ENCODE assay signal across 31 cellular contexts in genomic region chr3:24497942-24498341, GRCh38. TPM values are rescaled to one million over a fixed set of nuclear protein-coding genes. Genes with fewer than 3 reads are reported as not detected.
"Had no signal": no experiment of that assay in that cellular context is flagged by ENCODE, and none has a peak within 500 bp of the region (broad histone marks: within the 10 kb centered on the region; RNA-seq: fewer than 3 reads in every experiment).

No MANE protein-coding gene starts in this region.

- H3K9me3 ChIP-seq: left lung, lower lobe of right lung, neutrophil, right atrium auricular region, suprapubic skin, thoracic aorta, tibial artery, upper lobe of right lung had no signal

- H2AFZ ChIP-seq: neural progenitor cell, parathyroid adenoma had no signal

- FAIRE-seq: islet of Langerhans, kidney, urothelium cell line had no signal

- H3K9me3 Mint-ChIP-seq: nephron; neural progenitor cell; stimulated activated naive B cell treated with anti-CD40 and anti-IgM and Interleukin-4, amounts not matched to agents 10 μg/mL and 1 μg/mL and 100 μg/mL, for 72 hours; stimulated activated naive CD8-positive, alpha-beta T cell treated with anti-CD3 and anti-CD28 coated beads, Interleukin-15, Interleukin-2, amounts not matched to agents 100 ng/mL and 50 ng/mL, for 24 hours had no signal

- H3K27ac Mint-ChIP-seq: immature natural killer cell; naive thymus-derived CD8-positive, alpha-beta T cell; nephron; neural progenitor cell; progenitor cell of endocrine pancreas; stimulated activated naive B cell treated with anti-CD40 and anti-IgM and Interleukin-4, amounts not matched to agents 10 μg/mL and 1 μg/mL and 100 μg/mL, for 72 hours; stimulated activated naive CD8-positive, alpha-beta T cell treated with anti-CD3 and anti-CD28 coated beads, Interleukin-15, Interleukin-2, amounts not matched to agents 100 ng/mL and 50 ng/mL, for 24 hours had no signal

- H3K4me1 ChIP-seq: neural progenitor cell, parathyroid adenoma had no signal

- H3K36me3 Mint-ChIP-seq: naive thymus-derived CD8-positive, alpha-beta T cell; neural progenitor cell; stimulated activated naive B cell treated with anti-CD40 and anti-IgM and Interleukin-4, amounts not matched to agents 10 μg/mL and 1 μg/mL and 100 μg/mL, for 72 hours had no signal

- H3K4me2 ChIP-seq: neural progenitor cell had no signal

- H3K4me3 Mint-ChIP-seq: immature natural killer cell; naive thymus-derived CD8-positive, alpha-beta T cell; neural progenitor cell; stimulated activated naive B cell treated with anti-CD40 and anti-IgM and Interleukin-4, amounts not matched to agents 10 μg/mL and 1 μg/mL and 100 μg/mL, for 72 hours; stimulated activated naive CD8-positive, alpha-beta T cell treated with anti-CD3 and anti-CD28 coated beads, Interleukin-15, Interleukin-2, amounts not matched to agents 100 ng/mL and 50 ng/mL, for 24 hours had no signal

- ATAC-seq: left colon; left lung; lower lobe of right lung; naive thymus-derived CD8-positive, alpha-beta T cell; sciatic nerve; upper lobe of right lung had no signal

- H3K9ac ChIP-seq: neural progenitor cell, parathyroid adenoma had no signal

- H3K36me3 ChIP-seq: left lung, lower lobe of right lung, neural progenitor cell, neutrophil, right atrium auricular region, suprapubic skin, thoracic aorta, tibial artery, upper lobe of right lung had no signal

- H3K27me3 ChIP-seq: right atrium auricular region, suprapubic skin, tibial artery, upper lobe of right lung had no signal

- H3K4me3 ChIP-seq: left lung, lower lobe of right lung, neural progenitor cell, right atrium auricular region, skin epidermis, suprapubic skin, thoracic aorta, tibial artery, upper lobe of right lung had no signal

- H3K79me2 ChIP-seq: parathyroid adenoma had no signal

- H3K4me1 Mint-ChIP-seq: nephron had no signal

- DNase-seq: hippocampal formation; immature natural killer cell; kidney; left colon; left lung; lower lobe of right lung; mammary epithelial cell; mesenchymal stem cell; naive thymus-derived CD8-positive, alpha-beta T cell; occipital lobe; stimulated activated CD4-positive, alpha-beta T cell treated with anti-CD3 and anti-CD28 coated beads, Interleukin-12 subunit alpha, Interleukin-12 subunit beta, amount 100 ng/mL, for 4 hours; stimulated activated CD4-positive, alpha-beta T cell treated with anti-CD3 and anti-CD28 coated beads, Interleukin-15, amount 100 ng/mL, for 24 hours; stimulated activated CD4-positive, alpha-beta T cell treated with anti-CD3 and anti-CD28 coated beads, Interleukin-2, amount 100 ng/mL, for 24 hours; stimulated activated CD4-positive, alpha-beta T cell treated with anti-CD3 and anti-CD28 coated beads, Interleukin-4, amount 100 ng/mL, for 1 hour; tibial artery; trophoblast cell; upper lobe of right lung had no signal

- H3K27ac ChIP-seq: left lung, lower lobe of right lung, neural progenitor cell, neutrophil, parathyroid adenoma, right atrium auricular region, skin epidermis, suprapubic skin, upper lobe of right lung had no signal

RNA-seq across cellular contexts. Expression of gene THRB, which starts 3.3 kb away (rescaled TPM):
- total RNA-seq: naive thymus-derived CD8-positive, alpha-beta T cell had no signal
- polyA plus RNA-seq: immature natural killer cell; naive thymus-derived CD8-positive, alpha-beta T cell had no signal
